Comparison of ENCODE assay signal across 22 cellular contexts in genomic region chr1:69441496-69441895, GRCh38.
"Had no signal": no experiment of that assay in that cellular context is flagged by ENCODE, and none has a peak within 500 bp of the region (broad histone marks: within the 10 kb centered on the region; RNA-seq: fewer than 3 reads in every experiment).

No MANE protein-coding gene starts in this region.

- DNase-seq: effector memory CD8-positive, alpha-beta T cell; glutamatergic neuron; islet precursor cell; left ventricle myocardium inferior; lower lobe of right lung; mesenchymal stem cell; midbrain; occipital lobe; pancreas; right lobe of liver; spleen; stimulated activated CD4-positive, alpha-beta T cell treated with anti-CD3 and anti-CD28 coated beads, Interleukin-15, amount 100 ng/mL, for 24 hours; stimulated activated CD4-positive, alpha-beta T cell treated with anti-CD3 and anti-CD28 coated beads, Interleukin-1b, Interleukin-23, amount 100 ng/mL, for 48 hours; stimulated activated CD4-positive, alpha-beta T cell treated with anti-CD3 and anti-CD28 coated beads, Interleukin-4, amount 100 ng/mL, for 24 hours; testis had no signal

- H3K4me1 ChIP-seq: gastroesophageal sphincter, left ventricle myocardium inferior, lower lobe of right lung, pancreas, right lobe of liver, spleen, testis, tibial nerve had no signal

- H3K4me3 ChIP-seq: gastroesophageal sphincter, left ventricle myocardium inferior, lower lobe of right lung, pancreas, right lobe of liver, spleen, testis, tibial nerve had no signal

- H3K36me3 ChIP-seq: gastroesophageal sphincter, left ventricle myocardium inferior, lower lobe of right lung, pancreas, right lobe of liver, spleen, tibial nerve had no signal

- H3K27me3 Mint-ChIP-seq: dendritic cell treated with granulocyte-macrophage colony-stimulating factor and Interleukin-4, amounts not matched to agents 40 ng/mL and 50 ng/mL, for 4 days; effector memory CD8-positive, alpha-beta T cell; natural killer cell treated with Interleukin-12 subunit alpha and Interleukin-12 subunit beta and Interleukin-15 and Interleukin-18, amount 100 ng/mL, for 72 hours; progenitor cell of endocrine pancreas; stimulated activated memory B cell treated with anti-CD40 and anti-IgM and Interleukin-4, amounts not matched to agents 10 μg/mL and 1 μg/mL and 100 μg/mL, for 72 hours; stimulated activated naive CD8-positive, alpha-beta T cell treated with anti-CD3 and anti-CD28 coated beads, Interleukin-15, Interleukin-2, amounts not matched to agents 100 ng/mL and 50 ng/mL, for 24 hours had no signal

- H3K4me3 Mint-ChIP-seq: dendritic cell treated with granulocyte-macrophage colony-stimulating factor and Interleukin-4, amounts not matched to agents 40 ng/mL and 50 ng/mL, for 4 days; effector memory CD8-positive, alpha-beta T cell; natural killer cell treated with Interleukin-12 subunit alpha and Interleukin-12 subunit beta and Interleukin-15 and Interleukin-18, amount 100 ng/mL, for 72 hours; stimulated activated memory B cell treated with anti-CD40 and anti-IgM and Interleukin-4, amounts not matched to agents 10 μg/mL and 1 μg/mL and 100 μg/mL, for 72 hours; stimulated activated naive CD8-positive, alpha-beta T cell treated with anti-CD3 and anti-CD28 coated beads, Interleukin-15, Interleukin-2, amounts not matched to agents 100 ng/mL and 50 ng/mL, for 24 hours had no signal

- H3K36me3 Mint-ChIP-seq: natural killer cell treated with Interleukin-12 subunit alpha and Interleukin-12 subunit beta and Interleukin-15 and Interleukin-18, amount 100 ng/mL, for 72 hours; stimulated activated memory B cell treated with anti-CD40 and anti-IgM and Interleukin-4, amounts not matched to agents 10 μg/mL and 1 μg/mL and 100 μg/mL, for 72 hours had no signal

- H3K27ac Mint-ChIP-seq: dendritic cell treated with granulocyte-macrophage colony-stimulating factor and Interleukin-4, amounts not matched to agents 40 ng/mL and 50 ng/mL, for 4 days; effector memory CD8-positive, alpha-beta T cell; natural killer cell treated with Interleukin-12 subunit alpha and Interleukin-12 subunit beta and Interleukin-15 and Interleukin-18, amount 100 ng/mL, for 72 hours; progenitor cell of endocrine pancreas; stimulated activated memory B cell treated with anti-CD40 and anti-IgM and Interleukin-4, amounts not matched to agents 10 μg/mL and 1 μg/mL and 100 μg/mL, for 72 hours; stimulated activated naive CD8-positive, alpha-beta T cell treated with anti-CD3 and anti-CD28 coated beads, Interleukin-15, Interleukin-2, amounts not matched to agents 100 ng/mL and 50 ng/mL, for 24 hours had no signal

- ATAC-seq: effector memory CD8-positive, alpha-beta T cell; gastroesophageal sphincter; lower lobe of right lung; natural killer cell treated with Interleukin-12 subunit alpha and Interleukin-12 subunit beta and Interleukin-15 and Interleukin-18, amount 100 ng/mL, for 72 hours; pancreas; right lobe of liver; stimulated activated memory B cell treated with anti-CD40 and anti-IgM and Interleukin-4, amounts not matched to agents 10 μg/mL and 1 μg/mL and 100 μg/mL, for 72 hours had no signal

- H3K9me3 ChIP-seq: gastroesophageal sphincter, left ventricle myocardium inferior, lower lobe of right lung, pancreas, right lobe of liver, testis, tibial nerve had no signal

- H3K27me3 ChIP-seq: gastroesophageal sphincter, pancreas, right lobe of liver, spleen, testis, tibial nerve had no signal

- H3K4me1 Mint-ChIP-seq: stimulated activated memory B cell treated with anti-CD40 and anti-IgM and Interleukin-4, amounts not matched to agents 10 μg/mL and 1 μg/mL and 100 μg/mL, for 72 hours had no signal

- H3K27ac ChIP-seq: gastroesophageal sphincter, left ventricle myocardium inferior, lower lobe of right lung, pancreas, right lobe of liver, spleen, testis, tibial nerve had no signal
